17 cellular contexts compared by ENCODE assay signal in genomic region chr9:130845254-130845653, GRCh38. TPM values are rescaled to one million over a fixed set of nuclear protein-coding genes. Genes with fewer than 3 reads are reported as not detected.
DNase-seq lines count a peak whose midpoint lies in the region; ATAC-seq, FAIRE-seq and TF ChIP-seq lines count a peak whose summit lies in the region.
"Had no signal": no experiment of that assay in that cellular context is flagged by ENCODE, and none has a peak within 500 bp of the region (broad histone marks: within the 10 kb centered on the region; RNA-seq: fewer than 3 reads in every experiment).

No MANE protein-coding gene starts in this region.

- no peaks in the 10 kb centered on the region for H3K27me3 ChIP-seq in endothelial cell of umbilical vein (ENCODE audit: control insufficient read depth in 2 of 2, insufficient read depth in 2 of 2, low read length in 2 of 2)
- no peaks in the 10 kb centered on the region for H3K27me3 ChIP-seq in muscle layer of colon (ENCODE audit: control insufficient read depth in 1 of 2, insufficient read depth in 2 of 2, low read length in 2 of 2)
- no peaks in the 10 kb centered on the region for H3K27me3 ChIP-seq in upper lobe of left lung

- FAIRE-seq in endothelial cell of umbilical vein (lab: Jason Lieb, UNC) = no peak
- FAIRE-seq: endometrium, G401.6, kidney had no signal

- H3K9me3 ChIP-seq in endothelial cell of umbilical vein (replicated peaks; ENCODE audit: control insufficient read depth, insufficient read depth, low read length) (no peaks in the 10 kb centered on the region), muscle layer of colon (ENCODE audit: low read length) (no peaks in the 10 kb centered on the region), upper lobe of left lung (no peaks in the 10 kb centered on the region)

- TF ChIP-seq CTCF in endothelial cell of umbilical vein (IDR thresholded peaks at IDR 0.05; ENCODE audit: extremely low read depth in 1 of 2, insufficient read depth in 1 of 2, low read depth in 1 of 2, low read length in 2 of 2) (no peak), upper lobe of left lung (IDR thresholded peaks at IDR 0.05) (no peak)

- H3K9ac ChIP-seq in endothelial cell of umbilical vein (replicated peaks; ENCODE audit: extremely low read depth, insufficient read depth, low read length) (peak overlapping the region; percentile 73), muscle layer of colon (ENCODE audit: low read length) (no peak overlapping the region)

- H3K9me1 ChIP-seq in endothelial cell of umbilical vein (replicated peaks; ENCODE audit: control insufficient read depth, extremely low read depth, insufficient read depth, low read length) = no peaks in the 10 kb centered on the region

- no TSS peak for BruUV-seq in endothelial cell of umbilical vein (replicated peaks; lab: Mats Ljungman, UMichigan)

- peak overlapping the region in 1 of 3 experiments; percentile 56 for H3K4me3 ChIP-seq in endothelial cell of umbilical vein (replicated peaks in 1 of 3; ENCODE audit: insufficient read depth in 1 of 3, low read depth in 1 of 3, low read length in 3 of 3)
- H3K4me3 ChIP-seq in muscle layer of colon (ENCODE audit: low read depth in 1 of 2, low read length in 2 of 2) = peak overlapping the region in 1 of 2 donors; percentile 22
- H3K4me3 ChIP-seq in upper lobe of left lung = no peak overlapping the region

- POLR2A ChIA-PET in endothelial cell of umbilical vein (lab: Charles Lee) = interaction anchor here (1.4 to 2.0 kb wide), 2 partner anchors 9 to 11 kb away, joined by 3 to 6 read pairs; partner anchors contain the start of gene ABL1

- intact Hi-C loops in endothelial cell of umbilical vein (cut with micrococcal nuclease) = loop anchor here (5.0 kb wide), 2 partner anchors 78 to 393 kb away; no protein-coding TSS in a partner anchor

- TF ChIP-seq POLR2A in endothelial cell of umbilical vein (IDR thresholded peaks at IDR 0.05; ENCODE audit: low read depth, low read length) = no peak
- TF ChIP-seq POLR2A in upper lobe of left lung (IDR thresholded peaks at IDR 0.05) = no peak

- H3K4me2 ChIP-seq in endothelial cell of umbilical vein (ENCODE audit: insufficient read depth, low read length) = peak overlapping the region; percentile 81

- ATAC-seq in upper lobe of left lung (ENCODE audit: low FRiP score in 2 of 2) (no peak), HG02623 (IDR thresholded peaks at IDR 0.05; ENCODE audit: unreplicated experiment) (no peak), HG03378 (IDR thresholded peaks at IDR 0.05; ENCODE audit: unreplicated experiment) (no peak)
- ATAC-seq: activated CD4-positive, alpha-beta T cell treated with anti-CD3 and anti-CD28 coated beads for 36 hours; activated naive CD4-positive, alpha-beta T cell treated with anti-CD3 and anti-CD28 coated beads, Interleukin-2, amount 50 U/mL, for 72 hours had no signal

- CTCF ChIA-PET in endothelial cell of umbilical vein (lab: Charles Lee) = interaction anchor here (0.9 to 2.4 kb wide), 10 partner anchors 9 to 144 kb away, joined by 3 to 16 read pairs (median 4); partner anchors contain the start of gene ABL1

- TF ChIP-seq EP300 in upper lobe of left lung (IDR thresholded peaks at IDR 0.05) = no peak

- dilution Hi-C loops in endothelial cell of umbilical vein (cut with MboI; ENCODE audit: extremely low pct_ligation_motif_present, low sequenced_read_pairs) = no loop called here

- H3K79me2 ChIP-seq in endothelial cell of umbilical vein (ENCODE audit: control insufficient read depth, insufficient read depth, low read length) = peaks cover 71% of the 10 kb centered on the region

- no peaks in the 10 kb centered on the region for H4K20me1 ChIP-seq in endothelial cell of umbilical vein (replicated peaks; ENCODE audit: control insufficient read depth, extremely low read depth, insufficient read depth, low read length)

- H3K27ac ChIP-seq in endothelial cell of umbilical vein (ENCODE audit: insufficient read depth, low read depth, low read length) = peak overlapping the region; percentile 95
- peak overlapping the region; percentile 93 for H3K27ac ChIP-seq in muscle layer of colon (ENCODE audit: low read depth, low read length)
- peak overlapping the region; percentile 80 to 86 (median 82) for H3K27ac ChIP-seq in upper lobe of left lung
- H3K27ac ChIP-seq: 22Rv1, HL-60 had no signal

- WGBS in upper lobe of left lung, 2 donors = 73 to 76% methylated on average over 10 of the region's 10 CpGs

- H3K36me3 ChIP-seq in endothelial cell of umbilical vein (ENCODE audit: control insufficient read depth in 2 of 2, extremely low read depth in 1 of 2, insufficient read depth in 2 of 2, low read length in 2 of 2) (no peaks in the 10 kb centered on the region), muscle layer of colon (ENCODE audit: insufficient read depth, low read length) (peaks cover 4% of the 10 kb centered on the region), upper lobe of left lung (no peaks in the 10 kb centered on the region)

- DNase-seq in NCI-H146 (lab: John Stamatoyannopoulos, UW) (peak; percentile 2), NCI-H146 treated with DMSO at 0.1 percent for 48 hours (lab: John Stamatoyannopoulos, UW; ENCODE audit: unreplicated experiment) (no peak), endothelial cell of umbilical vein (ENCODE audit: low read depth, low spot score) (no peak), upper lobe of left lung (no peak), SIG-M5 (lab: John Stamatoyannopoulos, UW) (no peak)
- DNase-seq: activated CD4-positive, alpha-beta T cell treated with anti-CD3 and anti-CD28 coated beads for 36 hours; kidney; NCI-H1436; RPMI8226 had no signal

- no peak overlapping the region for H2AFZ ChIP-seq in endothelial cell of umbilical vein (ENCODE audit: low read depth, low read length)

- H3K4me1 ChIP-seq in endothelial cell of umbilical vein (ENCODE audit: control insufficient read depth, extremely low read depth, insufficient read depth, low read length) (peaks cover 62% of the 10 kb centered on the region), muscle layer of colon (ENCODE audit: insufficient read depth, low read length) (peaks cover 87% of the 10 kb centered on the region), upper lobe of left lung (peaks cover 30 to 55% (median 37%) of the 10 kb centered on the region in 4 donors)

TF ChIP-seq in endothelial cell of umbilical vein, 7 proteins besides CTCF, POLR2A, EP300 and RAD21:
- TF ChIP-seq, protein P1, sequence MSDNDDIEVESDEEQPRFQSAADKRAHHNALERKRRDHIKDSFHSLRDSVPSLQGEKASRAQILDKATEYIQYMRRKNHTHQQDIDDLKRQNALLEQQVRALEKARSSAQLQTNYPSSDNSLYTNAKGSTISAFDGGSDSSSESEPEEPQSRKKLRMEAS (IDR thresholded peaks at IDR 0.05; ENCODE audit: insufficient read depth, insufficient read length) = no peak
- TF ChIP-seq MYC (IDR thresholded peaks at IDR 0.05; ENCODE audit: low read depth, low read length) (no peak), POLR2AphosphoS5 (IDR thresholded peaks at IDR 0.05; ENCODE audit: insufficient read depth, low read depth, low read length) (no peak), EZH2 (IDR thresholded peaks at IDR 0.05; ENCODE audit: borderline replicate concordance, low read depth, low read length, severe bottlenecking) (no peak), FOS (IDR thresholded peaks at IDR 0.05; ENCODE audit: borderline replicate concordance, insufficient read depth, low read length) (no peak), JUN (IDR thresholded peaks at IDR 0.05; ENCODE audit: borderline replicate concordance, insufficient read depth, insufficient read length, low read depth) (no peak)

RNA-seq across cellular contexts. Expression of gene ABL1, which starts 10.2 kb away (rescaled TPM):
- total RNA-seq in endothelial cell of umbilical vein = 79.2 and 87.1 TPM in 2 replicates
- 31.1 and 32.1 TPM in 2 replicates for polyA plus RNA-seq in endothelial cell of umbilical vein
- 34.6 and 35.8 TPM in 2 replicates for polyA plus RNA-seq in endothelial cell of umbilical vein (2011; cell fraction: cytosol; rRNA removed)
- 51.9 and 57.9 TPM in 2 replicates for polyA plus RNA-seq in endothelial cell of umbilical vein (2011; cell fraction: nucleus; rRNA removed)
- polyA plus RNA-seq in endothelial cell of umbilical vein (2012) = 60.7 and 65.3 TPM in 2 replicates
- 61.8 and 64.1 TPM in 2 replicates for polyA minus RNA-seq in endothelial cell of umbilical vein
- polyA minus RNA-seq in endothelial cell of umbilical vein (2011; cell fraction: cytosol; rRNA and poly(A)+ RNA removed) = 54.0 TPM
- 37.1 and 47.0 TPM in 2 replicates for polyA minus RNA-seq in endothelial cell of umbilical vein (2011; cell fraction: nucleus; rRNA and poly(A)+ RNA removed)
- total RNA-seq in upper lobe of left lung = 10 to 100 TPM; 39.8 to 56.5 (median 47.0) TPM

RNA-seq across cellular contexts. Expression of gene QRFP, which starts 51.4 kb away (rescaled TPM):
- total RNA-seq in endothelial cell of umbilical vein (not detected in 2 replicates), upper lobe of left lung (not detected)
- polyA plus RNA-seq in endothelial cell of umbilical vein = not detected in 2 replicates
- polyA plus RNA-seq in endothelial cell of umbilical vein (2011; cell fraction: cytosol; rRNA removed) = not detected in 2 replicates
- polyA plus RNA-seq in endothelial cell of umbilical vein (2011; cell fraction: nucleus; rRNA removed) = not detected in 2 replicates
- 0.46 TPM in 1 of 2 replicates, not detected in the other for polyA plus RNA-seq in endothelial cell of umbilical vein (2012)
- not detected in 2 replicates for polyA minus RNA-seq in endothelial cell of umbilical vein
- polyA minus RNA-seq in endothelial cell of umbilical vein (2011; cell fraction: cytosol; rRNA and poly(A)+ RNA removed) = not detected
- not detected in 2 replicates for polyA minus RNA-seq in endothelial cell of umbilical vein (2011; cell fraction: nucleus; rRNA and poly(A)+ RNA removed)
- total RNA-seq: activated CD4-positive, alpha-beta T cell treated with anti-CD3 and anti-CD28 coated beads for 36 hours; activated naive CD4-positive, alpha-beta T cell treated with anti-CD3 and anti-CD28 coated beads, Interleukin-2, amount 50 U/mL, for 72 hours; kidney had no signal
